25 cellular contexts compared by ENCODE assay signal in the genomic region with DNA sequence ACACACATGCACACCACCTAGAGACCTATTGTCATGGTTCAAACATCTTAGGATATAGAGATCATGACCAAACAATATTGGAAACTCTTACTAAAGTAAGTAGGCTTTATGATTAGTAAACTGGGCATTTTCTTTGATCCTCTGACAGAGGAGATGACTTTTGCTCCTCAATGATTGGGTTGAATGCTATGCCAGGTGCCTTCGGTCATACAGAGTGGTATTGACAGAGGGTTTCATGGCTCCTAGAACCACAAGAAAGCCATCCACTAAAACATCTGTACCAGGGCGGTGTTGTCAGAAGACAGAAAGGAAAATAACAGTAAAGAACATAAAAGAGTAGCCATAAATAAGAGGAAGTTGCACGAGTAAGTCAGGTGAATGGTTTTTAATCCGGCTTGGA. TPM values are rescaled to one million over a fixed set of nuclear protein-coding genes. Genes with fewer than 3 reads are reported as not detected.
"Had no signal": no experiment of that assay in that cellular context is flagged by ENCODE, and none has a peak within 500 bp of the region (broad histone marks: within the 10 kb centered on the region; RNA-seq: fewer than 3 reads in every experiment).

No MANE protein-coding gene starts in this region.

- H3K36me3 ChIP-seq: left ventricle myocardium inferior, lower lobe of right lung, spleen, tibial nerve, upper lobe of right lung, vagina had no signal

- ATAC-seq: left cardiac atrium, lower lobe of right lung, sciatic nerve, upper lobe of right lung had no signal

- H3K9me3 ChIP-seq: left ventricle myocardium inferior, lower lobe of right lung, tibial nerve, upper lobe of right lung, vagina had no signal

- FAIRE-seq: endothelial cell of umbilical vein, kidney had no signal

- H3K27me3 ChIP-seq: hepatocyte, spleen, tibial nerve, upper lobe of right lung, vagina had no signal

- H2AFZ ChIP-seq: hepatocyte had no signal

- H3K79me2 ChIP-seq: hepatocyte had no signal

- H3K4me1 ChIP-seq: left ventricle myocardium inferior, tibial nerve, vagina had no signal

- DNase-seq: effector CD4-positive, alpha-beta T cell; endodermal cell; erythroblast; foreskin melanocyte; kidney; left cardiac atrium; left ventricle myocardium inferior; lower lobe of right lung; mesenchymal stem cell; midbrain; nephron progenitor cell; posterior cingulate gyrus; spleen; stimulated activated CD4-positive, alpha-beta T cell treated with anti-CD3 and anti-CD28 coated beads, Interleukin-15, amount 100 ng/mL, for 24 hours; stimulated activated CD4-positive, alpha-beta T cell treated with anti-CD3 and anti-CD28 coated beads, Interleukin-1b, Interleukin-23, amount 100 ng/mL, for 48 hours; stimulated activated CD4-positive, alpha-beta T cell treated with anti-CD3 and anti-CD28 coated beads, Interleukin-4, amount 100 ng/mL, for 24 hours; stimulated activated naive CD4-positive, alpha-beta T cell; upper lobe of right lung had no signal

- H3K27ac Mint-ChIP-seq: endodermal cell, nephron progenitor cell had no signal

- H3K9me3 Mint-ChIP-seq: endodermal cell, nephron progenitor cell had no signal

- H3K4me2 ChIP-seq: hepatocyte had no signal

- H3K4me3 ChIP-seq: coronary artery, hepatocyte, left ventricle myocardium inferior, lower lobe of right lung, spleen, tibial nerve, upper lobe of right lung, vagina had no signal

- H3K4me1 Mint-ChIP-seq: endodermal cell, nephron progenitor cell had no signal

- H3K27ac ChIP-seq: coronary artery, hepatocyte, left ventricle myocardium inferior, lower lobe of right lung, tibial nerve, upper lobe of right lung, vagina had no signal

- H3K4me3 Mint-ChIP-seq: endodermal cell, nephron progenitor cell had no signal

RNA-seq across cellular contexts. Expression of a gene that starts 20.8 kb away (rescaled TPM):
- total RNA-seq: osteocyte had no signal
